ENCODE assay signal across 8 cellular contexts in the genomic region with DNA sequence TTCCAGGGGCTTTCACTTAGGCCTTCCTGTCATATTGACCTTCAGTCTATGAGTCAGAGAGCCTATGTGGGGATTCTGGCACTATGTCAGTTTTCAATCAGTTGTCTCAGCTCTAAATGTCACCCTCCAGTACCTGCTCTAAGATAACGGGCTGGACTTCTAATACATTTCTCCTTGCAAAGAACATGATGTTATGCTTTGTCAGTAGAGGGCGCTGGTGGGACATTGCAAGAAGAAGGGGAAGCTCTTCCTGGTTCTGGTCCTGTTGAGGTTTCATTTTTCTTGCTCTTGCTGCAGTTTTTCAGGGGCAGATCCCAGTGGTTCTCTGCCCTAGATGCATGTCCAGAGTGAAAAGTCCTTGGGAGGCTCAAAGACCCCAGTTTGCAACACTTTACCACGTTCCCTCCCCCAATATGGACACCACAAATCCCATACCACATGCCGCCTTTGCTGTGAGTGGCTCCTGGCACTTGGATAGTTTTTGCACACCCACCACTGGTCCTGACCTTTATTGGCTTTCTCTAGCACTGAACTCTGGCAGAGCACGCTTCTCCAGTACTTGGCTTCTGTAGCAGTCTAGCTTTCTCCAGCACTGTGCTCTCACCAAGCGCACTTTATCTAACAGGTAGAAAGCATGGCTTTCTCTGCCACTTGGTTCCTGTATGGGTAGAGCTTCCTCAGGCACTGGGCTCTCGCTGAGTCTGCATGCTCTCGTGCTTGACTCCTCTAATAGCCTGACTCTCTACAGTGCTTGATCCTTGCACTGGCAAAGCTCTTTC. TPM values are rescaled to one million over a fixed set of nuclear protein-coding genes. Genes with fewer than 3 reads are reported as not detected.
A peak's percentile ranks its signal among the peaks of the same experiment; 100 is the strongest.
DNase-seq lines count a peak whose midpoint lies in the region; ATAC-seq and TF ChIP-seq lines count a peak whose summit lies in the region.

No MANE protein-coding gene starts in this region.

- H3K27ac ChIP-seq in cardiac muscle cell, result peak overlapping the region; percentile 62
- H3K27ac ChIP-seq in psoas muscle, result peak overlapping the region; percentile 58
- peak overlapping the region; percentile 48 for H3K27ac ChIP-seq in upper lobe of right lung

- H3K9me3 ChIP-seq in cardiac muscle cell (ENCODE audit: low read depth), result no peaks in the 10 kb centered on the region
- no peaks in the 10 kb centered on the region for H3K9me3 ChIP-seq in psoas muscle
- no peaks in the 10 kb centered on the region for H3K9me3 ChIP-seq in upper lobe of right lung

- WGBS in psoas muscle, 3 donors, result 17 to 23% (median 17%) methylated on average over 8 of the region's 8 CpGs

- DNase-seq in AG08395 (ENCODE audit: low spot score), result peak; percentile 89
- DNase-seq in GM19240 (ENCODE audit: insufficient read length, low spot score), result peak; percentile 84
- peak; percentile 68 for DNase-seq in NCI-H1092 treated with DMSO at 0.1 percent for 48 hours (lab: John Stamatoyannopoulos, UW)
- peak; percentile 88 for DNase-seq in SKM-1 treated with dmso at 0.1 percent for 144 hours (lab: John Stamatoyannopoulos, UW; ENCODE audit: unreplicated experiment)
- peak; percentile 80 for DNase-seq in activated naive CD8-positive, alpha-beta T cell treated with anti-CD3 and anti-CD28 coated beads for 36 hours
- DNase-seq in cardiac muscle cell (ENCODE audit: low read depth in 1 of 2, low spot score in 1 of 2), result peak; percentile 85 to 96
- DNase-seq in psoas muscle, result peak; percentile 35 to 68
- no peak for DNase-seq in upper lobe of right lung

- H3K4me3 Mint-ChIP-seq in activated naive CD8-positive, alpha-beta T cell treated with anti-CD3 and anti-CD28 coated beads for 36 hours, result peak overlapping the region; percentile 19

- no peaks in the 10 kb centered on the region for H3K36me3 ChIP-seq in cardiac muscle cell
- H3K36me3 ChIP-seq in psoas muscle (ENCODE audit: insufficient read depth in 1 of 2, low read depth in 1 of 2), result no peaks in the 10 kb centered on the region
- H3K36me3 ChIP-seq in upper lobe of right lung, result no peaks in the 10 kb centered on the region

- no peaks in the 10 kb centered on the region for H3K36me3 Mint-ChIP-seq in activated naive CD8-positive, alpha-beta T cell treated with anti-CD3 and anti-CD28 coated beads for 36 hours

- peak overlapping the region; percentile 42 for H3K27ac Mint-ChIP-seq in activated naive CD8-positive, alpha-beta T cell treated with anti-CD3 and anti-CD28 coated beads for 36 hours

- peak; percentile 82 to 97 (median 85) for ATAC-seq in psoas muscle
- ATAC-seq in upper lobe of right lung, result peak; percentile 95

- H3K4me3 ChIP-seq in cardiac muscle cell, result no peak overlapping the region
- peak overlapping the region; percentile 53 for H3K4me3 ChIP-seq in psoas muscle
- H3K4me3 ChIP-seq in upper lobe of right lung, result peak overlapping the region; percentile 28

- no peaks in the 10 kb centered on the region for H3K27me3 Mint-ChIP-seq in activated naive CD8-positive, alpha-beta T cell treated with anti-CD3 and anti-CD28 coated beads for 36 hours

- H3K4me1 ChIP-seq in cardiac muscle cell (ENCODE audit: low read depth), result peaks cover 4% of the 10 kb centered on the region
- peaks cover 10% of the 10 kb centered on the region for H3K4me1 ChIP-seq in psoas muscle
- H3K4me1 ChIP-seq in upper lobe of right lung, result peaks cover 6% of the 10 kb centered on the region

- intact Hi-C loops in psoas muscle (cut with DNase I) (loop anchor here (1.0 to 5.0 kb wide), 3 partner anchors 32 to 76 kb away; no protein-coding TSS in a partner anchor), upper lobe of right lung (cut with DNase I) (no loop called here)

- TF ChIP-seq CTCF in cardiac muscle cell (IDR thresholded peaks at IDR 0.05; ENCODE audit: low read depth, low read length) (peak; percentile 94), psoas muscle (IDR thresholded peaks at IDR 0.05) (peak; percentile 85), upper lobe of right lung (IDR thresholded peaks at IDR 0.05) (peak; percentile 87)

- no peaks in the 10 kb centered on the region for H3K27me3 ChIP-seq in cardiac muscle cell
- no peaks in the 10 kb centered on the region for H3K27me3 ChIP-seq in psoas muscle (ENCODE audit: insufficient read depth in 3 of 3, low read length in 2 of 3)
- H3K27me3 ChIP-seq in upper lobe of right lung, result no peaks in the 10 kb centered on the region

- H3K9me3 Mint-ChIP-seq in activated naive CD8-positive, alpha-beta T cell treated with anti-CD3 and anti-CD28 coated beads for 36 hours, result no peaks in the 10 kb centered on the region

- peaks cover 9% of the 10 kb centered on the region for H3K4me1 Mint-ChIP-seq in activated naive CD8-positive, alpha-beta T cell treated with anti-CD3 and anti-CD28 coated beads for 36 hours

RNA-seq across cellular contexts. Expression of a gene that starts 49.0 kb away (rescaled TPM):
- 10 to 100 TPM; 20.8 to 22.0 TPM for total RNA-seq in activated naive CD8-positive, alpha-beta T cell treated with anti-CD3 and anti-CD28 coated beads for 36 hours
- total RNA-seq in cardiac muscle cell, result 39.8 and 53.0 TPM in 2 replicates
- polyA plus RNA-seq in cardiac muscle cell, result 50.5 and 60.6 TPM in 2 replicates
- 10 to 100 TPM; 13.9 to 18.1 (median 15.1) TPM for total RNA-seq in psoas muscle
- 10 to 100 TPM; 18.9 to 40.9 (median 30.2) TPM for polyA plus RNA-seq in psoas muscle
- 25.3 TPM for total RNA-seq in upper lobe of right lung

RNA-seq across cellular contexts. Expression of a gene that starts 51.6 kb away (rescaled TPM):
- total RNA-seq in activated naive CD8-positive, alpha-beta T cell treated with anti-CD3 and anti-CD28 coated beads for 36 hours, result under 1 TPM; 0.16 to 0.38 TPM
- total RNA-seq in cardiac muscle cell (4.9 and 5.0 TPM in 2 replicates), psoas muscle (10 to 100 TPM in 1 of 4 donors, 1 to 10 TPM in 3; 8.5 to 16.6 (median 9.4) TPM), upper lobe of right lung (9.3 TPM)
- polyA plus RNA-seq in cardiac muscle cell (14.0 and 23.4 TPM in 2 replicates), psoas muscle (1 to 10 TPM; 4.9 to 5.5 (median 5.2) TPM)

RNA-seq across cellular contexts. Expression of a gene that starts 57.9 kb away (rescaled TPM):
- 1 to 10 TPM; 5.4 to 5.5 TPM for total RNA-seq in activated naive CD8-positive, alpha-beta T cell treated with anti-CD3 and anti-CD28 coated beads for 36 hours
- total RNA-seq in cardiac muscle cell (41.7 and 50.9 TPM in 2 replicates), psoas muscle (10 to 100 TPM in 3 of 4 donors, 1 to 10 TPM in 1; 5.3 to 15.9 (median 13.1) TPM), upper lobe of right lung (13.3 TPM)
- polyA plus RNA-seq in cardiac muscle cell (20.1 and 22.2 TPM in 2 replicates), psoas muscle (1 to 10 TPM; 1.5 to 7.8 (median 4.4) TPM)
